Comparison of ENCODE assay signal across 14 cellular contexts in genomic region chr14:101840649-101841365, GRCh38.
A peak's percentile ranks its signal among the peaks of the same experiment; 100 is the strongest.
DNase-seq lines count a peak whose midpoint lies in the region; ATAC-seq, FAIRE-seq and TF ChIP-seq lines count a peak whose summit lies in the region.
"Had no signal": no experiment of that assay in that cellular context is flagged by ENCODE, and none has a peak within 500 bp of the region (broad histone marks: within the 10 kb centered on the region; RNA-seq: fewer than 3 reads in every experiment).

No MANE protein-coding gene starts in this region.

- no peak overlapping the region for H4K8ac ChIP-seq in H1 (ENCODE audit: extremely low read depth, insufficient read depth, low read length)

- H3K9me3 ChIP-seq in BE2C (no peaks in the 10 kb centered on the region), SK-N-SH (no peaks in the 10 kb centered on the region), H1 (ENCODE audit: insufficient read depth in 2 of 2, low read depth in 1 of 2, low read length in 1 of 2) (no peaks in the 10 kb centered on the region), prostate gland (no peaks in the 10 kb centered on the region)
- no peaks in the 10 kb centered on the region for H3K9me3 ChIP-seq in CD8-positive, alpha-beta memory T cell (ENCODE audit: low read length)
- H3K9me3 ChIP-seq: neutrophil had no signal

- H2AFZ ChIP-seq in SK-N-SH (ENCODE audit: low read depth) (no peak overlapping the region), H1 (ENCODE audit: low read length) (no peak overlapping the region)

- no peak for FAIRE-seq in H1 (lab: Jason Lieb, UNC)

- peaks cover 5% of the 10 kb centered on the region; the same call in 1 of the 2 replicates for H3K79me1 ChIP-seq in H1 (ENCODE audit: low read depth, low read length)

- H3K27me3 ChIP-seq in BE2C (no peaks in the 10 kb centered on the region), SK-N-SH (ENCODE audit: insufficient read depth) (no peaks in the 10 kb centered on the region), H1 (replicated peaks in 1 of 4; ENCODE audit: control insufficient read depth in 3 of 4, extremely low read depth in 1 of 4, insufficient read depth in 3 of 4, low read length in 3 of 4) (no peaks in the 10 kb centered on the region), prostate gland (replicated peaks; ENCODE audit: insufficient read depth) (no peaks in the 10 kb centered on the region)
- H3K27me3 ChIP-seq in CD8-positive, alpha-beta memory T cell (ENCODE audit: insufficient read depth, low read length, poor library complexity, severe bottlenecking): no peaks in the 10 kb centered on the region
- H3K27me3 ChIP-seq: neutrophil had no signal

- H3K27me3 Mint-ChIP-seq in CD8-positive, alpha-beta memory T cell: peaks cover 0 to 4% of the 10 kb centered on the region in 2 donors

- no peak overlapping the region for H2BK12ac ChIP-seq in H1 (ENCODE audit: low read depth, low read length)

- H3K9ac ChIP-seq in SK-N-SH (no peak overlapping the region), H1 (replicated peaks in 1 of 4; ENCODE audit: extremely low read depth in 1 of 4, low read depth in 3 of 4, low read length in 3 of 4) (no peak overlapping the region)

- H4K5ac ChIP-seq in H1 (ENCODE audit: insufficient read length, low read depth, low read length): no peak overlapping the region

- TF ChIP-seq EP300 in SK-N-SH (IDR thresholded peaks at IDR 0.05; ENCODE audit: borderline replicate concordance in 1 of 2, low read depth in 1 of 2, low read length in 1 of 2): peak in 1 of 2 experiments; percentile 92; a peak in 2 of 4 replicates
- no peak for TF ChIP-seq EP300 in H1 (IDR thresholded peaks at IDR 0.05; ENCODE audit: borderline replicate concordance in 1 of 2, low read depth in 2 of 2, low read length in 2 of 2)

- POLR2A ChIA-PET in CD8-positive, alpha-beta memory T cell (lab: Charles Lee): interaction anchor here (0.5 to 1.1 kb wide), 12 partner anchors 9 to 71 kb away, joined by 3 to 6 read pairs (median 3); no protein-coding TSS in a partner anchor
- POLR2A ChIA-PET in SK-N-SH (lab: Yijun Ruan, JAX) (interaction anchor here (1.2 kb wide), 1 partner anchor 31 kb away, joined by 4 read pairs; no protein-coding TSS in a partner anchor), H1 (lab: Charles Lee; ENCODE audit: partially characterized antibody) (no interaction called here)

- no peak overlapping the region for H3K18ac ChIP-seq in H1 (ENCODE audit: extremely low read depth, low read length)

- H3K4me2 ChIP-seq in SK-N-SH (no peak overlapping the region), H1 (ENCODE audit: insufficient read depth in 1 of 2, low read depth in 2 of 2, low read length in 2 of 2) (no peak overlapping the region)

- peak; percentile 76 for DNase-seq in BE2C
- no peak for DNase-seq in CD8-positive, alpha-beta memory T cell
- DNase-seq in SK-N-SH: peak; percentile 76
- no peak for DNase-seq in H1 (ENCODE audit: low read depth in 1 of 2, low spot score in 2 of 2)
- no peak for DNase-seq in prostate gland (ENCODE audit: low spot score)
- DNase-seq: erythroblast, GF-D8, KG1, NCI-H2081 had no signal

- TF ChIP-seq RAD21 in SK-N-SH (IDR thresholded peaks at IDR 0.05; ENCODE audit: low read length) (0 out of 2 replicates have a peak, but pooled peaks have one; percentile 32), H1 (IDR thresholded peaks at IDR 0.05 in 1 of 2, conservative IDR thresholded peaks at IDR 0.05 in 1 of 2; ENCODE audit: low read depth in 2 of 2, low read length in 2 of 2) (no peak)

- H3F3A ChIP-seq in SK-N-SH (replicated peaks; ENCODE audit: insufficient read depth): no peaks in the 10 kb centered on the region

- H3K36me3 ChIP-seq in BE2C (peaks cover 9% of the 10 kb centered on the region), SK-N-SH (replicated peaks in 1 of 2; ENCODE audit: control insufficient read depth in 1 of 2, insufficient read depth in 2 of 2, low read length in 1 of 2) (peaks cover 8 to 11% of the 10 kb centered on the region in 2 experiments), H1 (ENCODE audit: control insufficient read depth in 2 of 4, insufficient read depth in 4 of 4, low read length in 3 of 4) (no peaks in the 10 kb centered on the region), prostate gland (no peaks in the 10 kb centered on the region)
- peaks cover 22% of the 10 kb centered on the region for H3K36me3 ChIP-seq in CD8-positive, alpha-beta memory T cell (ENCODE audit: insufficient read depth, low read length)

- H3K36me3 Mint-ChIP-seq in CD8-positive, alpha-beta memory T cell: peaks cover 4 to 81% (median 16%) of the 10 kb centered on the region in 3 donors

- H3K27ac ChIP-seq in CD8-positive, alpha-beta memory T cell (ENCODE audit: low read depth, low read length): no peak overlapping the region
- H3K27ac ChIP-seq in SK-N-SH (ENCODE audit: low read depth in 2 of 2, low read length in 1 of 2) (peak overlapping the region; percentile 6 to 99; a peak in 3 of 4 replicates), H1 (ENCODE audit: low read depth, low read length) (no peak overlapping the region), prostate gland (no peak overlapping the region)
- H3K27ac ChIP-seq: neutrophil had no signal

- H2AK5ac ChIP-seq in H1 (ENCODE audit: low read depth, low read length): no peak overlapping the region

- no peak for TF ChIP-seq CTCF in BE2C (IDR thresholded peaks at IDR 0.05; ENCODE audit: low read depth, low read length)
- TF ChIP-seq CTCF in SK-N-SH (IDR thresholded peaks at IDR 0.05): no peak
- TF ChIP-seq CTCF in H1 (IDR thresholded peaks at IDR 0.05; ENCODE audit: control extremely low read depth in 1 of 3, insufficient read depth in 1 of 3, low read depth in 1 of 3, low read length in 3 of 3): no peak
- no peak for TF ChIP-seq CTCF in prostate gland (IDR thresholded peaks at IDR 0.05)

- no peaks in the 10 kb centered on the region for H3K23me2 ChIP-seq in H1 (ENCODE audit: low read depth, low read length)

- H4K91ac ChIP-seq in H1 (replicated peaks; ENCODE audit: insufficient read length, low read length): no peak overlapping the region

- H3K4ac ChIP-seq in H1 (replicated peaks; ENCODE audit: insufficient read length, low read depth, low read length): no peak overlapping the region

- 64% methylated on average over 5 of the region's 5 CpGs for WGBS in SK-N-SH (ENCODE audit: low lambda C conversion rate)
- WGBS in H1 (ENCODE audit: extremely low coverage in 1 of 2, insufficient coverage in 1 of 2, insufficient read length in 1 of 2, insufficient replicate concordance in 2 of 2, low coverage in 1 of 2, low lambda C conversion rate in 2 of 2, missing lambda C conversion rate in 1 of 2), 2 experiments: 86% methylated on average over 5 of the region's 5 CpGs; no CpG with 5 or more reads in 1 of the 2 experiments
- 72% methylated on average over 5 of the region's 5 CpGs for WGBS in prostate gland

- no peaks in the 10 kb centered on the region for H3K9me2 ChIP-seq in SK-N-SH

- CTCF ChIA-PET in CD8-positive, alpha-beta memory T cell (lab: Charles Lee): interaction anchor here (1.0 to 2.5 kb wide), 2 partner anchors 25 to 70 kb away, joined by 3 to 13 read pairs; no protein-coding TSS in a partner anchor
- CTCF ChIA-PET in SK-N-SH (lab: Yijun Ruan, JAX) (interaction anchor here (1.0 to 1.3 kb wide), 2 partner anchors 32 to 70 kb away, joined by 3 to 6 read pairs; no protein-coding TSS in a partner anchor), H1 (lab: Charles Lee; ENCODE audit: partially characterized antibody) (interaction anchor here (1.5 to 3.0 kb wide), 2 partner anchors 70 to 113 kb away, joined by 4 to 19 read pairs; no protein-coding TSS in a partner anchor)

- ATAC-seq in HG03159 (IDR thresholded peaks at IDR 0.05; ENCODE audit: unreplicated experiment): no peak
- no peak for ATAC-seq in GM19455 (IDR thresholded peaks at IDR 0.05; ENCODE audit: unreplicated experiment)
- no peak for ATAC-seq in HG02840 (IDR thresholded peaks at IDR 0.05; ENCODE audit: low FRiP score, unreplicated experiment)
- ATAC-seq: activated CD4-positive, CD25-positive, alpha-beta regulatory T cell treated with anti-CD3 and anti-CD28 coated beads, Interleukin-2, amount 50 U/mL, for 24 hours had no signal

- H3K4me3 ChIP-seq in BE2C (ENCODE audit: low read depth, low read length) (no peak overlapping the region), SK-N-SH (ENCODE audit: low read depth in 2 of 2, low read length in 1 of 2) (no peak overlapping the region), H1 (ENCODE audit: extremely low read depth in 1 of 4, insufficient read depth in 2 of 4, low read depth in 3 of 4, low read length in 4 of 4) (no peak overlapping the region), prostate gland (no peak overlapping the region)
- peak overlapping the region; percentile 9 for H3K4me3 ChIP-seq in CD8-positive, alpha-beta memory T cell (ENCODE audit: low read length)

- no peak overlapping the region for H3K56ac ChIP-seq in H1 (replicated peaks; ENCODE audit: insufficient read length, low read depth, low read length)

- H3K4me1 Mint-ChIP-seq in CD8-positive, alpha-beta memory T cell: peaks cover 85 to 99% (median 93%) of the 10 kb centered on the region in 3 donors

- H4K20me1 ChIP-seq in SK-N-SH (ENCODE audit: insufficient read depth) (peaks cover 52% of the 10 kb centered on the region), H1 (replicated peaks in 1 of 2; ENCODE audit: control insufficient read depth in 1 of 2, insufficient read depth in 2 of 2, low read length in 2 of 2) (peaks cover under 1 to 22% of the 10 kb centered on the region in 2 experiments)

- H2BK15ac ChIP-seq in H1 (ENCODE audit: low read length): no peak overlapping the region

- no peaks in the 10 kb centered on the region for H3K9me3 Mint-ChIP-seq in CD8-positive, alpha-beta memory T cell

- peak overlapping the region; percentile 49 to 96 (median 92) for H3K27ac Mint-ChIP-seq in CD8-positive, alpha-beta memory T cell

- H3K14ac ChIP-seq in H1 (ENCODE audit: insufficient read length): no peak overlapping the region

- no peak overlapping the region for H2BK20ac ChIP-seq in H1 (ENCODE audit: low read length)

- H2BK120ac ChIP-seq in H1 (replicated peaks; ENCODE audit: low read depth, low read length): no peak overlapping the region

- peaks cover 74% of the 10 kb centered on the region for H3K4me1 ChIP-seq in BE2C
- H3K4me1 ChIP-seq in CD8-positive, alpha-beta memory T cell (ENCODE audit: insufficient read depth, low read length): peaks cover 94% of the 10 kb centered on the region
- peaks cover 4 to 75% of the 10 kb centered on the region in 2 experiments for H3K4me1 ChIP-seq in SK-N-SH (ENCODE audit: control insufficient read depth in 1 of 2, insufficient read depth in 2 of 2, low read depth in 1 of 2, low read length in 1 of 2)
- H3K4me1 ChIP-seq in H1 (replicated peaks in 1 of 4; ENCODE audit: control insufficient read depth in 3 of 4, insufficient read depth in 4 of 4, low read length in 3 of 4): peaks cover 0 to 6% (median 3%) of the 10 kb centered on the region in 4 experiments; a peak in 4 of 7 replicates
- no peaks in the 10 kb centered on the region for H3K4me1 ChIP-seq in prostate gland (replicated peaks)

- H3K4me3 Mint-ChIP-seq in CD8-positive, alpha-beta memory T cell: peak overlapping the region in 6 of 7 donors; percentile 12 to 65 (median 44)

- TF ChIP-seq POLR2A in H1 (IDR thresholded peaks at IDR 0.05; ENCODE audit: control extremely low read depth in 1 of 2, low read depth in 2 of 2, low read length in 2 of 2) (no peak), prostate gland (IDR thresholded peaks at IDR 0.05) (no peak)

- intact Hi-C loops in prostate gland (cut with DNase I): no loop called here

- H3K79me2 ChIP-seq in SK-N-SH (ENCODE audit: insufficient read depth) (peaks cover 92% of the 10 kb centered on the region), H1 (ENCODE audit: control insufficient read depth in 1 of 2, insufficient read depth in 2 of 2, low read length in 2 of 2) (peaks cover 0 to 7% of the 10 kb centered on the region in 2 experiments; a peak in 1 of 4 replicates)

- no peak overlapping the region for H2BK5ac ChIP-seq in H1 (ENCODE audit: low read depth, low read length)

- no peak overlapping the region for H3K23ac ChIP-seq in H1 (ENCODE audit: insufficient read length)

Comparison
In these comparisons a context has a peak if more than half of its experiments do, and no peak if none do; other contexts are left out.
1. DNase-seq: peak in BE2C (single experiment) and SK-N-SH (single experiment); none in CD8-positive, alpha-beta memory T cell (0 of 5), H1 (0 of 2) and prostate gland (single experiment).
2. H3K27ac ChIP-seq: peak in SK-N-SH (2 of 2); none in CD8-positive, alpha-beta memory T cell (single experiment), H1 (single experiment) and prostate gland (0 of 2).